ENCODE assay signal across 23 cellular contexts in the genomic region with DNA sequence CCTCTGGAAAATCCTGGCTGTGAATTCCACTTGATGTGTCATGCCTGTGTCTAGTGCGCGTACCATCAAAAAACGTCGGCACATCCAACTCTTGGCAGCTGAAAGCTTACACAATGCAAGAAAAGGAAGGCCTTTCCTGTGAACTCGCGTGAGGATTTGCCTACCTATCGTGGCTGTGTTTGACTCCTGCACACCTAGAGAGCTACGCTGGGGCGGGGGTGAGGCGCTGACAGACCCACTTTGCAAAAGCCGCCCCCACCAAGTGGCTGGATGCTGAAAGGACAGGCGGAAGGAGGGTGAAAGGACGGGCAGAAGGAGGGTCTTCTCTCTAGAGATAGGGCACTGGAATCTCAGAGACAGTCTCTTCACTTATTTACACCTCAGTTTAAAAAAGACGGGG.
DNase-seq lines count a peak whose midpoint lies in the region; ATAC-seq and TF ChIP-seq lines count a peak whose summit lies in the region.
"Had no signal": no experiment of that assay in that cellular context is flagged by ENCODE, and none has a peak within 500 bp of the region (broad histone marks: within the 10 kb centered on the region; RNA-seq: fewer than 3 reads in every experiment).

No MANE protein-coding gene starts in this region.

- H3K27me3 Mint-ChIP-seq in WTC11 (ENCODE audit: low read depth), result no peaks in the 10 kb centered on the region; the same call in 1 of the 2 replicates

- POLR2A ChIA-PET in WTC11 (lab: Charles Lee), result no interaction called here

- H3K4me1 ChIP-seq in aorta (ENCODE audit: control insufficient read depth in 1 of 2, insufficient read depth in 2 of 2, low read length in 2 of 2), result no peaks in the 10 kb centered on the region
- H3K4me1 ChIP-seq: left lung had no signal

- H3K36me3 Mint-ChIP-seq in WTC11, result peaks cover 8% of the 10 kb centered on the region; the same call in 1 of the 2 replicates
- H3K36me3 Mint-ChIP-seq: mesothelial cell of epicardium; stimulated activated effector memory CD8-positive, alpha-beta T cell treated with anti-CD3 and anti-CD28 coated beads, Interleukin-12 subunit alpha, Interleukin-12 subunit beta, amount 100 ng/mL, for 72 hours had no signal

- no peaks in the 10 kb centered on the region for H3K36me3 ChIP-seq in aorta (ENCODE audit: control insufficient read depth in 1 of 2, insufficient read depth in 2 of 2, low read length in 1 of 2)
- H3K36me3 ChIP-seq: left lung had no signal

- peak; percentile 6 for DNase-seq in GM13977 (ENCODE audit: low spot score)
- no peak for DNase-seq in WTC11 (ENCODE audit: low spot score)
- peak; percentile 52 for DNase-seq in islet precursor cell
- peak; percentile 21 for DNase-seq in sciatic nerve (ENCODE audit: low spot score)
- DNase-seq in dedifferentiated amniotic fluid mesenchymal stem cell (ENCODE audit: extremely low spot score), result no peak
- no peak for DNase-seq in aorta
- no peak for DNase-seq in globus pallidus (ENCODE audit: low spot score)
- DNase-seq: activated CD4-positive, alpha-beta T cell treated with anti-CD3 and anti-CD28 coated beads, Interleukin-2, amount 50 U/mL, for 1 hour; activated T-cell treated with anti-CD3 and anti-CD28 coated beads, Interleukin-2, amount 50 U/mL, for 72 hours; C1 segment of cervical spinal cord; caudate nucleus; GOT3; hypothalamus; left lung; NCI-H1048; NCI-H187; NCI-H446 treated with DMSO at 0.1 percent for 48 hours; NCI-H82; SIG-M5; SW 1271; trophoblast cell had no signal

- TF ChIP-seq CTCF in GM13977 (IDR thresholded peaks at IDR 0.05; ENCODE audit: extremely low read depth, insufficient read depth, missing control alignments) (no peak), WTC11 (IDR thresholded peaks at IDR 0.05) (no peak)

- peaks cover 20% of the 10 kb centered on the region for H3K4me1 Mint-ChIP-seq in WTC11
- H3K4me1 Mint-ChIP-seq: stimulated activated effector memory CD8-positive, alpha-beta T cell treated with anti-CD3 and anti-CD28 coated beads, Interleukin-12 subunit alpha, Interleukin-12 subunit beta, amount 100 ng/mL, for 72 hours had no signal

- H3K9me3 ChIP-seq in aorta (ENCODE audit: control insufficient read depth, low read length), result no peaks in the 10 kb centered on the region
- H3K9me3 ChIP-seq: left lung had no signal

- 85 to 91% methylated on average over 14 of the region's 14 CpGs for WGBS in aorta, 2 donors

- H3K4me3 ChIP-seq in aorta (ENCODE audit: low read length in 2 of 2), result no peak overlapping the region
- H3K4me3 ChIP-seq: left lung had no signal

- peak; percentile 61 for ATAC-seq in WTC11
- ATAC-seq in sciatic nerve, result no peak
- no peak for ATAC-seq in aorta (ENCODE audit: low FRiP score)
- ATAC-seq: activated T-cell treated with anti-CD3 and anti-CD28 coated beads, Interleukin-2, amount 50 U/mL, for 72 hours; left lung; stimulated activated effector memory CD8-positive, alpha-beta T cell treated with anti-CD3 and anti-CD28 coated beads, Interleukin-12 subunit alpha, Interleukin-12 subunit beta, amount 100 ng/mL, for 72 hours had no signal

- intact Hi-C loops in sciatic nerve (cut with DNase I), result no loop called here
- intact Hi-C loops in aorta (cut with DNase I), result no loop called here

- peaks cover 13% of the 10 kb centered on the region for H3K9me3 Mint-ChIP-seq in WTC11
- H3K9me3 Mint-ChIP-seq: mesothelial cell of epicardium; stimulated activated effector memory CD8-positive, alpha-beta T cell treated with anti-CD3 and anti-CD28 coated beads, Interleukin-12 subunit alpha, Interleukin-12 subunit beta, amount 100 ng/mL, for 72 hours had no signal

- CTCF ChIA-PET in WTC11 (lab: Charles Lee), result no interaction called here

- H3K4me3 Mint-ChIP-seq in WTC11, result no peak overlapping the region
- H3K4me3 Mint-ChIP-seq: activated T-cell treated with anti-CD3 and anti-CD28 coated beads, Interleukin-2, amount 50 U/mL, for 72 hours; mesothelial cell of epicardium; stimulated activated effector memory CD8-positive, alpha-beta T cell treated with anti-CD3 and anti-CD28 coated beads, Interleukin-12 subunit alpha, Interleukin-12 subunit beta, amount 100 ng/mL, for 72 hours had no signal

- no peak overlapping the region for H3K27ac ChIP-seq in aorta (ENCODE audit: low read depth in 1 of 2, low read length in 2 of 2)
- H3K27ac ChIP-seq: left lung had no signal

- in situ Hi-C loops in GM13977 (cut with MboI; ENCODE audit: low pct_unique_long_range_greater_than_20kb, low sequenced_read_pairs, unreplicated experiment), result no loop called here

- no peaks in the 10 kb centered on the region for H3K27me3 ChIP-seq in aorta (ENCODE audit: control insufficient read depth in 1 of 2, insufficient read depth in 2 of 2, low read length in 1 of 2)

- peak overlapping the region; percentile 14; the same call in 1 of the 2 replicates for H3K27ac Mint-ChIP-seq in WTC11
- H3K27ac Mint-ChIP-seq: activated T-cell treated with anti-CD3 and anti-CD28 coated beads, Interleukin-2, amount 50 U/mL, for 72 hours; mesothelial cell of epicardium; stimulated activated effector memory CD8-positive, alpha-beta T cell treated with anti-CD3 and anti-CD28 coated beads, Interleukin-12 subunit alpha, Interleukin-12 subunit beta, amount 100 ng/mL, for 72 hours had no signal

TF ChIP-seq in WTC11, 78 proteins besides CTCF, POLR2A, EP300 and RAD21:
- TF ChIP-seq, protein P1, sequence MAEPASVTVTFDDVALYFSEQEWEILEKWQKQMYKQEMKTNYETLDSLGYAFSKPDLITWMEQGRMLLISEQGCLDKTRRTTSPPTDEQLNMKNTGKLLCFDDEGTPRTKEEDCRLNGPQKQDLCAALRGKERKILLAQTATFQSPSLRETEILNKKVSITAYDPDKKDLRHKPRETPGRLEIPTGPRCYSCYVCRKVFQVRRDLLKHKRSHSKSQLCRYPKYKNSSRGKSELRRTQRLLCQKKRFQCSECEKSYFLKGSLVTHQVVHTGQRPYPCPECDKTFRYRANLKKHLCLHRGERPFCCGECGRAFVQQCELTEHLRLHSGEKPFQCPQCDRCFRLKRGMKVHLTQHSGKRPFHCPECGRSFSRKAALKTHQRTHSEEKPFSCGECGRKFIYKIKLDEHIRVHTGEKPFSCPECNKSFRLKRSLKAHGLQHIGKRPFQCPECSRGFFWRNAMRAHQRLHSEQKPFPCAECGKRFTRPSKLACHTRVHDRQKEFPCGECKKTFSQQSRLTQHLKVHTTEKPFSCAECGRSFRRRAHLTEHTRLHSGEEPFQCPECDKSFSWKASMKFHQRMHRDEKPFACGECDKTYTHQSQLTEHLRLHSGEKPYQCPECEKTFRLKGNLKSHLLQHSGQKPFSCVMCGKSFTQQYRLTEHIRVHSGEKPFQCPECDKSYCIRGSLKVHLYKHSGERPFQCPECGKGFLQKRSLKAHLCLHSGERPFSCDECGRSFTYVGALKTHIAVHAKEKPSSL (CRISPR knock-in tag; conservative IDR thresholded peaks at IDR 0.05), result no peak
- TF ChIP-seq, protein P2, sequence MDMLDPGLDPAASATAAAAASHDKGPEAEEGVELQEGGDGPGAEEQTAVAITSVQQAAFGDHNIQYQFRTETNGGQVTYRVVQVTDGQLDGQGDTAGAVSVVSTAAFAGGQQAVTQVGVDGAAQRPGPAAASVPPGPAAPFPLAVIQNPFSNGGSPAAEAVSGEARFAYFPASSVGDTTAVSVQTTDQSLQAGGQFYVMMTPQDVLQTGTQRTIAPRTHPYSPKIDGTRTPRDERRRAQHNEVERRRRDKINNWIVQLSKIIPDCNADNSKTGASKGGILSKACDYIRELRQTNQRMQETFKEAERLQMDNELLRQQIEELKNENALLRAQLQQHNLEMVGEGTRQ (CRISPR knock-in tag; IDR thresholded peaks at IDR 0.05), result no peak
- TF ChIP-seq OVOL2 (CRISPR knock-in tag; IDR thresholded peaks at IDR 0.05; ENCODE audit: borderline replicate concordance), result no peak
- no peak for TF ChIP-seq RELA (CRISPR knock-in tag; IDR thresholded peaks at IDR 0.05; ENCODE audit: borderline replicate concordance)
- TF ChIP-seq NR1H2 (CRISPR knock-in tag; IDR thresholded peaks at IDR 0.05), result no peak
- TF ChIP-seq ZNF263 (CRISPR knock-in tag; IDR thresholded peaks at IDR 0.05; ENCODE audit: low read depth), result no peak
- TF ChIP-seq SMAD4 (CRISPR knock-in tag; IDR thresholded peaks at IDR 0.05), result no peak
- no peak for TF ChIP-seq CBFB (CRISPR knock-in tag; IDR thresholded peaks at IDR 0.05; ENCODE audit: low read depth)
- TF ChIP-seq ZNF317 (CRISPR knock-in tag; IDR thresholded peaks at IDR 0.05; ENCODE audit: borderline replicate concordance, low read depth), result no peak
- no peak for TF ChIP-seq ATF1 (CRISPR knock-in tag; IDR thresholded peaks at IDR 0.05)
TF ChIP-seq in WTC11: peak in this region for 0.

Comparison
In these comparisons a context has a peak if more than half of its experiments do, and no peak if none do; other contexts are left out.
1. DNase-seq: peak in GM13977 (single experiment), islet precursor cell (single experiment) and sciatic nerve (single experiment); none in WTC11 (single experiment), dedifferentiated amniotic fluid mesenchymal stem cell (single experiment), aorta (0 of 2) and globus pallidus (single experiment).